In genomic region chr3:9935966-9936365, GRCh38 we compare ENCODE assay signal across 1 cellular context.
TF ChIP-seq lines count a peak whose summit lies in the region.

No MANE protein-coding gene starts in this region.

TF ChIP-seq in GM12878, 131 proteins besides CTCF, POLR2A, EP300 and RAD21:
- TF ChIP-seq MXI1 (IDR thresholded peaks at IDR 0.05; ENCODE audit: low read depth, low read length), result no peak
- no peak for TF ChIP-seq MEF2A (IDR thresholded peaks at IDR 0.05; ENCODE audit: insufficient read depth, low read depth, low read length)
- TF ChIP-seq YBX1 (IDR thresholded peaks at IDR 0.05), result no peak
- TF ChIP-seq ZBTB4 (CRISPR knock-in tag; IDR thresholded peaks at IDR 0.05), result no peak
- TF ChIP-seq CREM (IDR thresholded peaks at IDR 0.05; ENCODE audit: low read depth), result no peak
